Comparison of ENCODE assay signal across 1 cellular context in the genomic region with DNA sequence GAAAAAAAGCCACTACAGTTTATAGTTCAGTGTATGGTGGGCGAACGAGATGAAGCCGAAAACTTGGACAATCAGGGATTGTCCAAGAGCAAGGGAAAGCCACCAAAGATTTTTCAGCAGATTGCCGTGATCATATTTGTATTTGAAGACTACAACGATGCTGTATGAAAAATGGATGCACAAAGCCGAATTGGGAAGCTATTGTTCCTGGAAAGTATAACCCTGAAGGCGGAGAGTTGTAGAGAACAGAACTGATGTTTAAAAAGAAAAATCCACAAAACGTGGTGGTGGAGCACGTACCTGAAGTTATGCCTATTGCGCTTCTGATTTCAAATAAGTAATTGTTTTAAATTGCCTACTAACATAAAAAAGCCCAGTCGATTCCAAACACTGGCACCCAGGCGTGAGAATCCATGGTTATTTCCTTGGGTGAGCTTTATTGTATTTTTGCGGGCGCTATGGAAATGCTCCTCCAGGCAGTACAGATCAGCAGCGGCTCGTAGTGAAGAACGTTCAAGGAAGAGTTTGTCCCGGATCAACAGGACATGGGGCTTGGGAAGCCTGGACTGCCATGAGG.
TF ChIP-seq lines count a peak whose summit lies in the region.

No MANE protein-coding gene starts in this region.

TF ChIP-seq in GM12878, 131 proteins besides CTCF, POLR2A, EP300 and RAD21:
- TF ChIP-seq ZNF207 (IDR thresholded peaks at IDR 0.05; ENCODE audit: borderline replicate concordance), result 0 out of 2 replicates have a peak, but pooled peaks have one; percentile 13
- TF ChIP-seq ETV6 (conservative IDR thresholded peaks at IDR 0.05 in 1 of 2, IDR thresholded peaks at IDR 0.05 in 1 of 2; ENCODE audit: borderline replicate concordance in 1 of 2, low read depth in 1 of 2), result no peak
- TF ChIP-seq KDM1A (IDR thresholded peaks at IDR 0.05; ENCODE audit: borderline replicate concordance), result no peak
- TF ChIP-seq RUNX3 (IDR thresholded peaks at IDR 0.05; ENCODE audit: low read length), result no peak
- 0 out of 2 replicates have a peak, but pooled peaks have one; percentile 26 for TF ChIP-seq GATAD2B (conservative IDR thresholded peaks at IDR 0.05; ENCODE audit: low read depth)
- TF ChIP-seq, protein P1, sequence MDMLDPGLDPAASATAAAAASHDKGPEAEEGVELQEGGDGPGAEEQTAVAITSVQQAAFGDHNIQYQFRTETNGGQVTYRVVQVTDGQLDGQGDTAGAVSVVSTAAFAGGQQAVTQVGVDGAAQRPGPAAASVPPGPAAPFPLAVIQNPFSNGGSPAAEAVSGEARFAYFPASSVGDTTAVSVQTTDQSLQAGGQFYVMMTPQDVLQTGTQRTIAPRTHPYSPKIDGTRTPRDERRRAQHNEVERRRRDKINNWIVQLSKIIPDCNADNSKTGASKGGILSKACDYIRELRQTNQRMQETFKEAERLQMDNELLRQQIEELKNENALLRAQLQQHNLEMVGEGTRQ (IDR thresholded peaks at IDR 0.05; ENCODE audit: borderline replicate concordance, low read depth, low read length), result no peak
- peak; percentile 7 for TF ChIP-seq KLF5 (IDR thresholded peaks at IDR 0.05; ENCODE audit: partially characterized antibody)
- TF ChIP-seq BRCA1 (IDR thresholded peaks at IDR 0.05; ENCODE audit: low read depth, low read length), result no peak
- TF ChIP-seq, protein P2, sequence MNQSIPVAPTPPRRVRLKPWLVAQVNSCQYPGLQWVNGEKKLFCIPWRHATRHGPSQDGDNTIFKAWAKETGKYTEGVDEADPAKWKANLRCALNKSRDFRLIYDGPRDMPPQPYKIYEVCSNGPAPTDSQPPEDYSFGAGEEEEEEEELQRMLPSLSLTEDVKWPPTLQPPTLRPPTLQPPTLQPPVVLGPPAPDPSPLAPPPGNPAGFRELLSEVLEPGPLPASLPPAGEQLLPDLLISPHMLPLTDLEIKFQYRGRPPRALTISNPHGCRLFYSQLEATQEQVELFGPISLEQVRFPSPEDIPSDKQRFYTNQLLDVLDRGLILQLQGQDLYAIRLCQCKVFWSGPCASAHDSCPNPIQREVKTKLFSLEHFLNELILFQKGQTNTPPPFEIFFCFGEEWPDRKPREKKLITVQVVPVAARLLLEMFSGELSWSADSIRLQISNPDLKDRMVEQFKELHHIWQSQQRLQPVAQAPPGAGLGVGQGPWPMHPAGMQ (IDR thresholded peaks at IDR 0.05; ENCODE audit: borderline replicate concordance), result no peak
- no peak for TF ChIP-seq PML (IDR thresholded peaks at IDR 0.05; ENCODE audit: low read length)
- no peak for TF ChIP-seq CREM (IDR thresholded peaks at IDR 0.05; ENCODE audit: low read depth)
- TF ChIP-seq SIX5 (IDR thresholded peaks at IDR 0.05; ENCODE audit: low read depth, low read length, severe bottlenecking), result no peak
- peak; percentile 41; the same call in 1 of the 2 replicates for TF ChIP-seq MTA3 (IDR thresholded peaks at IDR 0.05; ENCODE audit: borderline replicate concordance, low read length)
- TF ChIP-seq SIN3A (IDR thresholded peaks at IDR 0.05; ENCODE audit: low read depth, low read length), result no peak
- no peak for TF ChIP-seq CREB1 (IDR thresholded peaks at IDR 0.05; ENCODE audit: low read depth)
- TF ChIP-seq CHD1 (IDR thresholded peaks at IDR 0.05; ENCODE audit: low read depth, low read length), result 0 out of 2 replicates have a peak, but pooled peaks have one; percentile 70
- TF ChIP-seq SRF (IDR thresholded peaks at IDR 0.05; ENCODE audit: low read depth in 2 of 2, low read length in 2 of 2), result no peak
- no peak for TF ChIP-seq RFX5 (IDR thresholded peaks at IDR 0.05; ENCODE audit: low read depth, low read length)
